Comparison of ENCODE assay signal across 17 cellular contexts in the genomic region with DNA sequence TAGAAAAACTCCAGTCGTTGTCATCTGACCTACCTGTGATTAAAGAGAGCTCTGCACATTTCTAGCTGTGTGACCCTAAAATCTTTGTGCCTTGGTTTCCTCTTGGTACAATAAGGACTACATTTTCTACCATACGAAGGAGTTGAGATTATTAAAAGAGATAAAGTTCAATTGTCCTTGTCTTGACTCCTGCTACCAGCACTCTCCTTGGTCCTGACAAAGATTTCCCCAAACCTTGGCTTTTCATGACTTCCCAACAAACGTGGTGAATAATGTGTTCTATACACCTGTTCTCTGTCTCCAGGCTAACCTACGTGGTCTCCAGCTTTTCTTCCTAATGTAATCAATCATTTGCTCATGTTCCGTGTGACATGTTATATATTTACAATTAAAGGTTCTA.
DNase-seq lines count a peak whose midpoint lies in the region; ATAC-seq and TF ChIP-seq lines count a peak whose summit lies in the region.
"Had no signal": no experiment of that assay in that cellular context is flagged by ENCODE, and none has a peak within 500 bp of the region (broad histone marks: within the 10 kb centered on the region; RNA-seq: fewer than 3 reads in every experiment).

No MANE protein-coding gene starts in this region.

- no peak for DNase-seq in SK-N-SH
- peak; percentile 60 for DNase-seq in esophagus muscularis mucosa (ENCODE audit: extremely low spot score)
- DNase-seq in CD4-positive, alpha-beta T cell = no peak
- no peak for DNase-seq in NCI-H345 (lab: John Stamatoyannopoulos, UW)
- no peak for DNase-seq in ACHN
- DNase-seq: Caco-2; CD8-positive, alpha-beta memory T cell; GDM1; H9; Karpas-422; KBM-7 had no signal

- H3K4me3 Mint-ChIP-seq in CD4-positive, alpha-beta T cell = no peak overlapping the region
- H3K4me3 Mint-ChIP-seq: B cell; CD8-positive, alpha-beta memory T cell; H9 had no signal

- H3K27me3 Mint-ChIP-seq in CD4-positive, alpha-beta T cell = peaks cover 16% of the 10 kb centered on the region
- H3K27me3 Mint-ChIP-seq: B cell had no signal

- no peaks in the 10 kb centered on the region for H3K36me3 Mint-ChIP-seq in CD4-positive, alpha-beta T cell (ENCODE audit: low read depth)
- H3K36me3 Mint-ChIP-seq: CD8-positive, alpha-beta memory T cell had no signal

- no peak for TF ChIP-seq RAD21 in SK-N-SH (IDR thresholded peaks at IDR 0.05; ENCODE audit: low read length)
- TF ChIP-seq RAD21 in Ishikawa (IDR thresholded peaks at IDR 0.05; ENCODE audit: low read depth) = no peak

- H3K27ac ChIP-seq in SK-N-SH (ENCODE audit: low read depth in 2 of 2, low read length in 1 of 2) (peak overlapping the region; percentile 64 to 83; a peak in 2 of 4 replicates), esophagus muscularis mucosa (replicated peaks in 1 of 4) (no peak overlapping the region)
- H3K27ac ChIP-seq in CD4-positive, alpha-beta T cell (ENCODE audit: low read depth, low read length) = no peak overlapping the region
- H3K27ac ChIP-seq: 22Rv1; BLaER1 treated with 17β-estradiol and CSF1 and Interleukin-3, amounts not matched to agents 10 nM and 100 nM; HL-60 had no signal

- intact Hi-C loops in esophagus muscularis mucosa (cut with DNase I) = no loop called here
- intact Hi-C loops in CD4-positive, alpha-beta T cell (cut with DNase I, micrococcal nuclease) = no loop called here

- no peaks in the 10 kb centered on the region for H3K9me3 Mint-ChIP-seq in CD4-positive, alpha-beta T cell
- H3K9me3 Mint-ChIP-seq: H9 had no signal

- TF ChIP-seq EP300 in SK-N-SH (IDR thresholded peaks at IDR 0.05; ENCODE audit: borderline replicate concordance in 1 of 2, low read depth in 1 of 2, low read length in 1 of 2) (no peak), Ishikawa (IDR thresholded peaks at IDR 0.05; ENCODE audit: borderline replicate concordance) (no peak), esophagus muscularis mucosa (IDR thresholded peaks at IDR 0.05) (no peak)

- H4K20me1 ChIP-seq in SK-N-SH (ENCODE audit: insufficient read depth) = no peaks in the 10 kb centered on the region
- H4K20me1 ChIP-seq: BLaER1 treated with 17β-estradiol and CSF1 and Interleukin-3, amounts not matched to agents 10 nM and 100 nM had no signal

- no peaks in the 10 kb centered on the region for H3K79me2 ChIP-seq in SK-N-SH (ENCODE audit: insufficient read depth)

- no peak overlapping the region for H3K27ac Mint-ChIP-seq in CD4-positive, alpha-beta T cell
- H3K27ac Mint-ChIP-seq: B cell; CD8-positive, alpha-beta memory T cell; H9 had no signal

- CTCF ChIA-PET in SK-N-SH (lab: Yijun Ruan, JAX) = no interaction called here
- CTCF ChIA-PET in CD4-positive, alpha-beta T cell (lab: Charles Lee) = no interaction called here

- TF ChIP-seq CTCF in SK-N-SH (IDR thresholded peaks at IDR 0.05) = no peak
- no peak for TF ChIP-seq CTCF in esophagus muscularis mucosa (IDR thresholded peaks at IDR 0.05)
- TF ChIP-seq CTCF in CD4-positive, alpha-beta T cell (IDR thresholded peaks at IDR 0.05) = no peak

- no peak for ATAC-seq in SK-N-SH treated with all-trans-retinoic acid at 6 μM for 48 hours
- ATAC-seq in CD4-positive, alpha-beta T cell (ENCODE audit: poor library complexity) = no peak

- no peaks in the 10 kb centered on the region for H3K9me2 ChIP-seq in SK-N-SH

- H3K4me1 ChIP-seq in SK-N-SH (ENCODE audit: control insufficient read depth in 1 of 2, insufficient read depth in 2 of 2, low read depth in 1 of 2, low read length in 1 of 2) = peaks cover 0 to 21% of the 10 kb centered on the region in 2 experiments; a peak in 3 of 4 replicates
- H3K4me1 ChIP-seq in esophagus muscularis mucosa = peaks cover 4 to 16% (median 12%) of the 10 kb centered on the region in 4 donors
- H3K4me1 ChIP-seq: Caco-2 had no signal

- H3K4me2 ChIP-seq in SK-N-SH = peak overlapping the region; percentile 51; the same call in 1 of the 2 replicates
- H3K4me2 ChIP-seq: BLaER1 treated with 17β-estradiol and CSF1 and Interleukin-3, amounts not matched to agents 10 nM and 100 nM had no signal

- no peaks in the 10 kb centered on the region for H3K4me1 Mint-ChIP-seq in CD4-positive, alpha-beta T cell (ENCODE audit: low read depth)
- H3K4me1 Mint-ChIP-seq: B cell; CD8-positive, alpha-beta memory T cell had no signal

- no peak overlapping the region for H3K9ac ChIP-seq in SK-N-SH
- H3K9ac ChIP-seq: BLaER1 treated with 17β-estradiol and CSF1 and Interleukin-3, amounts not matched to agents 10 nM and 100 nM had no signal

- no peaks in the 10 kb centered on the region for H3K36me3 ChIP-seq in SK-N-SH (replicated peaks in 1 of 2; ENCODE audit: control insufficient read depth in 1 of 2, insufficient read depth in 2 of 2, low read length in 1 of 2)
- H3K36me3 ChIP-seq in esophagus muscularis mucosa = no peaks in the 10 kb centered on the region
- H3K36me3 ChIP-seq: BLaER1 treated with 17β-estradiol and CSF1 and Interleukin-3, amounts not matched to agents 10 nM and 100 nM had no signal

- H2AFZ ChIP-seq in SK-N-SH (ENCODE audit: low read depth) = no peak overlapping the region

- H3K9me3 ChIP-seq in SK-N-SH = no peaks in the 10 kb centered on the region
- H3K9me3 ChIP-seq in esophagus muscularis mucosa = no peaks in the 10 kb centered on the region
- H3K9me3 ChIP-seq in CD4-positive, alpha-beta T cell (ENCODE audit: control insufficient read depth, low read length) = no peaks in the 10 kb centered on the region
- H3K9me3 ChIP-seq: BLaER1 treated with 17β-estradiol and CSF1 and Interleukin-3, amounts not matched to agents 10 nM and 100 nM; Caco-2 had no signal

- POLR2A ChIA-PET in SK-N-SH (lab: Yijun Ruan, JAX) = no interaction called here
- POLR2A ChIA-PET in CD4-positive, alpha-beta T cell (lab: Charles Lee) = no interaction called here

- H3K4me3 ChIP-seq in SK-N-SH (ENCODE audit: low read depth in 2 of 2, low read length in 1 of 2) (no peak overlapping the region), esophagus muscularis mucosa (no peak overlapping the region)
- H3K4me3 ChIP-seq: BLaER1 treated with 17β-estradiol and CSF1 and Interleukin-3, amounts not matched to agents 10 nM and 100 nM had no signal

- 46% methylated on average over 5 of the region's 5 CpGs for WGBS in SK-N-SH (ENCODE audit: low lambda C conversion rate)
- 92% methylated on average over 5 of the region's 5 CpGs for WGBS in esophagus muscularis mucosa

- in situ Hi-C loops in ACHN (cut with HindIII; ENCODE audit: low pct_ligation_motif_present, low pct_unique_long_range_greater_than_20kb, low sequenced_read_pairs) = no loop called here

- no peak for TF ChIP-seq POLR2A in esophagus muscularis mucosa (IDR thresholded peaks at IDR 0.05; ENCODE audit: low read depth)

- peaks cover 29% of the 10 kb centered on the region for H3F3A ChIP-seq in SK-N-SH (replicated peaks; ENCODE audit: insufficient read depth)

- H3K27me3 ChIP-seq in SK-N-SH (ENCODE audit: insufficient read depth) (no peaks in the 10 kb centered on the region), esophagus muscularis mucosa (peaks cover 0 to 3% (median 0%) of the 10 kb centered on the region in 4 donors)
- H3K27me3 ChIP-seq in CD4-positive, alpha-beta T cell (ENCODE audit: control insufficient read depth, insufficient read depth, low read length) = no peaks in the 10 kb centered on the region

TF ChIP-seq in SK-N-SH treated with all-trans-retinoic acid at 6 μM for 48 hours, 23 proteins besides CTCF, POLR2A, EP300 and RAD21 (continues in another document):
- no peak for TF ChIP-seq ARNTL (CRISPR knock-in tag; IDR thresholded peaks at IDR 0.05; ENCODE audit: borderline replicate concordance, low read depth)
- TF ChIP-seq ZC3H10 (CRISPR knock-in tag; IDR thresholded peaks at IDR 0.05) = no peak
- no peak for TF ChIP-seq RARB (CRISPR knock-in tag; IDR thresholded peaks at IDR 0.05)
- no peak for TF ChIP-seq ZNF565 (CRISPR knock-in tag; conservative IDR thresholded peaks at IDR 0.05; ENCODE audit: low read depth)
- TF ChIP-seq TCF4 (CRISPR knock-in tag; IDR thresholded peaks at IDR 0.05; ENCODE audit: borderline replicate concordance) = no peak
- TF ChIP-seq, protein P1, sequence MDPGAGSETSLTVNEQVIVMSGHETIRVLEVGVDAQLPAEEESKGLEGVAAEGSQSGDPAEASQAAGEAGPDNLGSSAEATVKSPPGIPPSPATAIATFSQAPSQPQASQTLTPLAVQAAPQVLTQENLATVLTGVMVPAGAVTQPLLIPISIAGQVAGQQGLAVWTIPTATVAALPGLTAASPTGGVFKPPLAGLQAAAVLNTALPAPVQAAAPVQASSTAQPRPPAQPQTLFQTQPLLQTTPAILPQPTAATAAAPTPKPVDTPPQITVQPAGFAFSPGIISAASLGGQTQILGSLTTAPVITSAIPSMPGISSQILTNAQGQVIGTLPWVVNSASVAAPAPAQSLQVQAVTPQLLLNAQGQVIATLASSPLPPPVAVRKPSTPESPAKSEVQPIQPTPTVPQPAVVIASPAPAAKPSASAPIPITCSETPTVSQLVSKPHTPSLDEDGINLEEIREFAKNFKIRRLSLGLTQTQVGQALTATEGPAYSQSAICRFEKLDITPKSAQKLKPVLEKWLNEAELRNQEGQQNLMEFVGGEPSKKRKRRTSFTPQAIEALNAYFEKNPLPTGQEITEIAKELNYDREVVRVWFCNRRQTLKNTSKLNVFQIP (CRISPR knock-in tag; IDR thresholded peaks at IDR 0.05; ENCODE audit: borderline replicate concordance, low read depth) = no peak
- no peak for TF ChIP-seq TOX (CRISPR knock-in tag; IDR thresholded peaks at IDR 0.05; ENCODE audit: borderline replicate concordance)

TF ChIP-seq in Ishikawa, 13 proteins besides CTCF, POLR2A, EP300 and RAD21 (continues in another document):
- TF ChIP-seq ZBTB7A (IDR thresholded peaks at IDR 0.05; ENCODE audit: low read depth) = no peak

Comparison
In these comparisons a context has a peak if more than half of its experiments do, and no peak if none do; other contexts are left out.
1. H3K27ac ChIP-seq: peak in SK-N-SH (2 of 2); none in esophagus muscularis mucosa (0 of 4) and CD4-positive, alpha-beta T cell (single experiment).